ENCODE assay signal across 8 cellular contexts in genomic region chr15:84992157-84992940, GRCh38. TPM values are rescaled to one million over a fixed set of nuclear protein-coding genes. Genes with fewer than 3 reads are reported as not detected.
DNase-seq lines count a peak whose midpoint lies in the region.

No MANE protein-coding gene starts in this region.

- DNase-seq in DMS53 (lab: John Stamatoyannopoulos, UW) = peak; percentile 9
- DNase-seq in DMS53 treated with DMSO at 0.1 percent for 48 hours (lab: John Stamatoyannopoulos, UW; ENCODE audit: unreplicated experiment) = no peak
- peak; percentile 47 to 62 for DNase-seq in activated CD4-positive, alpha-beta T cell treated with anti-CD3 and anti-CD28 coated beads, Interleukin-2, amount 50 U/mL, for 48 hours
- peak; percentile 68 for DNase-seq in glomerular visceral epithelial cell (ENCODE audit: extremely low spot score)
- DNase-seq in stimulated activated CD8-positive, alpha-beta memory T cell treated with anti-CD3 and anti-CD28 coated beads, Interleukin-7, amount 100 ng/mL, for 4 hours (ENCODE audit: low read depth in 2 of 2) = peak; percentile 19 to 43
- DNase-seq in NCI-H526 treated with DMSO at 0.1 percent for 48 hours (lab: John Stamatoyannopoulos, UW) = no peak
- DNase-seq in cerebellum (ENCODE audit: low spot score) = no peak
- no peak for DNase-seq in effector CD4-positive, alpha-beta T cell

RNA-seq across cellular contexts. Expression of gene PDE8A, which starts 10.7 kb away (rescaled TPM):
- total RNA-seq in cerebellum = 33.1 TPM

Comparison
In these comparisons a context has a peak if more than half of its experiments do, and no peak if none do; other contexts are left out.
1. DNase-seq: peak in DMS53 (single experiment), activated CD4-positive, alpha-beta T cell treated with anti-CD3 and anti-CD28 coated beads, Interleukin-2, amount 50 U/mL, for 48 hours (2 of 2), glomerular visceral epithelial cell (single experiment) and stimulated activated CD8-positive, alpha-beta memory T cell treated with anti-CD3 and anti-CD28 coated beads, Interleukin-7, amount 100 ng/mL, for 4 hours (2 of 2); none in DMS53 treated with DMSO at 0.1 percent for 48 hours (single experiment), NCI-H526 treated with DMSO at 0.1 percent for 48 hours (single experiment), cerebellum (single experiment) and effector CD4-positive, alpha-beta T cell (single experiment).